In genomic region chr2:6043238-6043637, GRCh38 we compare ENCODE assay signal across 34 cellular contexts.
"Had no signal": no experiment of that assay in that cellular context is flagged by ENCODE, and none has a peak within 500 bp of the region (broad histone marks: within the 10 kb centered on the region; RNA-seq: fewer than 3 reads in every experiment).

No MANE protein-coding gene starts in this region.

- H3K4me2 ChIP-seq: KMS-11 had no signal

- H3K9ac ChIP-seq: KMS-11 had no signal

- H3K4me3 ChIP-seq: MG63 had no signal

- H3K27me3 ChIP-seq: MG63 had no signal

- H3K27ac ChIP-seq: KMS-11 had no signal

- DNase-seq: Karpas-422, Kasumi-1, KBM-7, KG1, MG63, MM.1S, MV-4-11, NCI-H1048, NCI-H1092, NCI-H1092 treated with DMSO at 0.1 percent for 48 hours, NCI-H1105, NCI-H1105 treated with DMSO at 0.1 percent for 48 hours, NCI-H1417, NCI-H1417 treated with DMSO at 0.1 percent for 48 hours, NCI-H1436 treated with DMSO at 0.1 percent for 48 hours, NCI-H146, NCI-H1694, NCI-H1694 treated with DMSO at 0.1 percent for 48 hours, NCI-H187, NCI-H187 treated with DMSO at 0.1 percent for 48 hours, NCI-H1930, NCI-H2029, NCI-H2029 treated with DMSO at 0.1 percent for 48 hours, NCI-H2081, NCI-H2081 treated with DMSO at 0.1 percent for 48 hours, NCI-H2107, NCI-H2171, NCI-H2171 treated with DMSO at 0.1 percent for 48 hours, NCI-H2227 treated with DMSO at 0.1 percent for 48 hours, NCI-H226, NCI-H345, NCI-H446, NCI-H446 treated with DMSO at 0.1 percent for 48 hours had no signal

- H3K9me3 ChIP-seq: MG63 had no signal

- H3K36me3 ChIP-seq: MG63 had no signal
